In the genomic region with DNA sequence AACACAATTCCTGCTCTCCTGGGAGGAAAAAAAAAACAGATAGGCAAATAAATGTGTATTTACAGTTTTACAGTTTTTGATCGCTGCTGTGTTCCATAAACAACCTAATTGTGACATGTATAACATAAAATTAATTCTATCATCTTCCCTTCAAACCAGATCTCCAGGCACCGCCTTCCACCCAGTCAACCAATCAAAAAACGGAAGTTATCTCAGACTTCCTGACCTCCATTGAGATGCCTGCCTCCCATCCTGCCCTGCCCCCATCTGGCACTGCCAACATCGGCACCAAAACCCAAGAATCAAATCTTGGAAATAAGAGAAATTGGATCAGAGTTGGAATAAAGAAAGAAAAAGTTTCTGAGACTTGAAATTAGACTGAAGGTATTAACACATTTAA, we compare ENCODE assay signal across 3 cellular contexts.
TF ChIP-seq lines count a peak whose summit lies in the region.

No MANE protein-coding gene starts in this region.

TF ChIP-seq in SK-N-SH, 30 proteins besides CTCF, POLR2A, EP300 and RAD21:
- TF ChIP-seq JUND (IDR thresholded peaks at IDR 0.05) (no peak), EZH2phosphoT487 (IDR thresholded peaks at IDR 0.05; ENCODE audit: borderline replicate concordance, low read depth) (no peak)

TF ChIP-seq in SK-N-SH treated with all-trans-retinoic acid at 6 μM for 48 hours, 23 proteins besides CTCF, POLR2A, EP300 and RAD21:
- TF ChIP-seq GLIS3 (CRISPR knock-in tag; IDR thresholded peaks at IDR 0.05), result no peak
- no peak for TF ChIP-seq ZNF70 (CRISPR knock-in tag; IDR thresholded peaks at IDR 0.05)
- TF ChIP-seq, protein P1, sequence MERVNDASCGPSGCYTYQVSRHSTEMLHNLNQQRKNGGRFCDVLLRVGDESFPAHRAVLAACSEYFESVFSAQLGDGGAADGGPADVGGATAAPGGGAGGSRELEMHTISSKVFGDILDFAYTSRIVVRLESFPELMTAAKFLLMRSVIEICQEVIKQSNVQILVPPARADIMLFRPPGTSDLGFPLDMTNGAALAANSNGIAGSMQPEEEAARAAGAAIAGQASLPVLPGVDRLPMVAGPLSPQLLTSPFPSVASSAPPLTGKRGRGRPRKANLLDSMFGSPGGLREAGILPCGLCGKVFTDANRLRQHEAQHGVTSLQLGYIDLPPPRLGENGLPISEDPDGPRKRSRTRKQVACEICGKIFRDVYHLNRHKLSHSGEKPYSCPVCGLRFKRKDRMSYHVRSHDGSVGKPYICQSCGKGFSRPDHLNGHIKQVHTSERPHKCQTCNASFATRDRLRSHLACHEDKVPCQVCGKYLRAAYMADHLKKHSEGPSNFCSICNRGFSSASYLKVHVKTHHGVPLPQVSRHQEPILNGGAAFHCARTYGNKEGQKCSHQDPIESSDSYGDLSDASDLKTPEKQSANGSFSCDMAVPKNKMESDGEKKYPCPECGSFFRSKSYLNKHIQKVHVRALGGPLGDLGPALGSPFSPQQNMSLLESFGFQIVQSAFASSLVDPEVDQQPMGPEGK (CRISPR knock-in tag; IDR thresholded peaks at IDR 0.05; ENCODE audit: borderline replicate concordance), result no peak
- TF ChIP-seq OSR1 (CRISPR knock-in tag; IDR thresholded peaks at IDR 0.05), result no peak
- TF ChIP-seq SNAI2 (CRISPR knock-in tag; IDR thresholded peaks at IDR 0.05), result no peak
- TF ChIP-seq ZFP30 (CRISPR knock-in tag; IDR thresholded peaks at IDR 0.05), result no peak
- TF ChIP-seq ZC3H10 (CRISPR knock-in tag; IDR thresholded peaks at IDR 0.05), result no peak
- TF ChIP-seq, protein P2, sequence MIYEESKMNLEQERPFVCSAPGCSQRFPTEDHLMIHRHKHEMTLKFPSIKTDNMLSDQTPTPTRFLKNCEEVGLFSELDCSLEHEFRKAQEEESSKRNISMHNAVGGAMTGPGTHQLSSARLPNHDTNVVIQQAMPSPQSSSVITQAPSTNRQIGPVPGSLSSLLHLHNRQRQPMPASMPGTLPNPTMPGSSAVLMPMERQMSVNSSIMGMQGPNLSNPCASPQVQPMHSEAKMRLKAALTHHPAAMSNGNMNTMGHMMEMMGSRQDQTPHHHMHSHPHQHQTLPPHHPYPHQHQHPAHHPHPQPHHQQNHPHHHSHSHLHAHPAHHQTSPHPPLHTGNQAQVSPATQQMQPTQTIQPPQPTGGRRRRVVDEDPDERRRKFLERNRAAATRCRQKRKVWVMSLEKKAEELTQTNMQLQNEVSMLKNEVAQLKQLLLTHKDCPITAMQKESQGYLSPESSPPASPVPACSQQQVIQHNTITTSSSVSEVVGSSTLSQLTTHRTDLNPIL (CRISPR knock-in tag; IDR thresholded peaks at IDR 0.05; ENCODE audit: low read depth), result no peak
- TF ChIP-seq ARNTL (CRISPR knock-in tag; IDR thresholded peaks at IDR 0.05; ENCODE audit: borderline replicate concordance, low read depth), result no peak
- no peak for TF ChIP-seq CSDC2 (CRISPR knock-in tag; IDR thresholded peaks at IDR 0.05)
- TF ChIP-seq BACH2 (CRISPR knock-in tag; IDR thresholded peaks at IDR 0.05; ENCODE audit: borderline replicate concordance), result no peak
- TF ChIP-seq ISL1 (CRISPR knock-in tag; IDR thresholded peaks at IDR 0.05), result no peak
TF ChIP-seq in SK-N-SH treated with all-trans-retinoic acid at 6 μM for 48 hours: peak in this region for 0.

TF ChIP-seq in K562, 482 proteins besides CTCF, POLR2A, EP300 and RAD21:
- TF ChIP-seq, protein P3, sequence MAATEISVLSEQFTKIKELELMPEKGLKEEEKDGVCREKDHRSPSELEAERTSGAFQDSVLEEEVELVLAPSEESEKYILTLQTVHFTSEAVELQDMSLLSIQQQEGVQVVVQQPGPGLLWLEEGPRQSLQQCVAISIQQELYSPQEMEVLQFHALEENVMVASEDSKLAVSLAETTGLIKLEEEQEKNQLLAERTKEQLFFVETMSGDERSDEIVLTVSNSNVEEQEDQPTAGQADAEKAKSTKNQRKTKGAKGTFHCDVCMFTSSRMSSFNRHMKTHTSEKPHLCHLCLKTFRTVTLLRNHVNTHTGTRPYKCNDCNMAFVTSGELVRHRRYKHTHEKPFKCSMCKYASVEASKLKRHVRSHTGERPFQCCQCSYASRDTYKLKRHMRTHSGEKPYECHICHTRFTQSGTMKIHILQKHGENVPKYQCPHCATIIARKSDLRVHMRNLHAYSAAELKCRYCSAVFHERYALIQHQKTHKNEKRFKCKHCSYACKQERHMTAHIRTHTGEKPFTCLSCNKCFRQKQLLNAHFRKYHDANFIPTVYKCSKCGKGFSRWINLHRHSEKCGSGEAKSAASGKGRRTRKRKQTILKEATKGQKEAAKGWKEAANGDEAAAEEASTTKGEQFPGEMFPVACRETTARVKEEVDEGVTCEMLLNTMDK (IDR thresholded peaks at IDR 0.05; ENCODE audit: borderline replicate concordance, insufficient read depth, low read depth, low read length, poor library complexity, severe bottlenecking), result no peak
- no peak for TF ChIP-seq KLF6 (CRISPR knock-in tag; IDR thresholded peaks at IDR 0.05; ENCODE audit: borderline replicate concordance)
- no peak for TF ChIP-seq SIN3A (IDR thresholded peaks at IDR 0.05; ENCODE audit: borderline replicate concordance in 2 of 2, control insufficient read depth in 1 of 2, low read depth in 2 of 2, low read length in 2 of 2)
